Comparison of ENCODE assay signal across 13 cellular contexts in genomic region chr2:108555572-108555971, GRCh38.
"Had no signal": no experiment of that assay in that cellular context is flagged by ENCODE, and none has a peak within 500 bp of the region (broad histone marks: within the 10 kb centered on the region; RNA-seq: fewer than 3 reads in every experiment).

No MANE protein-coding gene starts in this region.

- H3K4me3 ChIP-seq: lung, suprapubic skin, upper lobe of right lung had no signal

- H3K27me3 ChIP-seq: foreskin keratinocyte, suprapubic skin, upper lobe of right lung had no signal

- DNase-seq: activated CD4-positive, alpha-beta T cell treated with anti-CD3 and anti-CD28 coated beads, Interleukin-2, amount 10 ng/mL, durations not matched to agents 7 days and 5 days; activated CD8-positive, alpha-beta memory T cell treated with anti-CD3 and anti-CD28 coated beads for 24 hours; activated naive CD8-positive, alpha-beta T cell treated with anti-CD3 and anti-CD28 coated beads for 36 hours; amygdala; effector memory CD4-positive, alpha-beta T cell; foreskin keratinocyte; midbrain; stimulated activated CD4-positive, alpha-beta T cell treated with anti-CD3 and anti-CD28 coated beads, Interleukin-2, amount 100 ng/mL, for 48 hours; stimulated activated naive B cell treated with anti-CD40 and anti-IgM and Interleukin-4, amounts not matched to agents 10 μg/mL and 1 μg/mL and 100 μg/mL, for 72 hours; SW 1271; upper lobe of right lung had no signal

- ATAC-seq: foreskin keratinocyte; stimulated activated naive B cell treated with anti-CD40 and anti-IgM and Interleukin-4, amounts not matched to agents 10 μg/mL and 1 μg/mL and 100 μg/mL, for 72 hours; upper lobe of right lung had no signal

- H3K27ac ChIP-seq: foreskin keratinocyte, suprapubic skin, upper lobe of right lung had no signal

- H3K36me3 ChIP-seq: suprapubic skin, upper lobe of right lung had no signal

- H3K9me3 ChIP-seq: suprapubic skin, upper lobe of right lung had no signal
